8 cellular contexts compared by ENCODE assay signal in genomic region chr11:13963169-13963948, GRCh38. TPM values are rescaled to one million over a fixed set of nuclear protein-coding genes. Genes with fewer than 3 reads are reported as not detected.
DNase-seq lines count a peak whose midpoint lies in the region; ATAC-seq and TF ChIP-seq lines count a peak whose summit lies in the region.

No MANE protein-coding gene starts in this region.

- H3K27ac ChIP-seq in cingulate gyrus (ENCODE audit: low read depth, low read length) (peak overlapping the region; percentile 69), thoracic aorta (peak overlapping the region; percentile 2 to 39), thyroid gland (no peak overlapping the region)

- no peaks in the 10 kb centered on the region for H3K36me3 Mint-ChIP-seq in memory B cell

- ATAC-seq in memory B cell (ENCODE audit: low read depth), result peak; percentile 77
- no peak for ATAC-seq in thoracic aorta (ENCODE audit: insufficient number of reproducible peaks, low FRiP score, low read depth)

- H3K27me3 ChIP-seq in thoracic aorta (replicated peaks; ENCODE audit: insufficient read depth), result no peaks in the 10 kb centered on the region
- H3K27me3 ChIP-seq in thyroid gland, result peaks cover 3% of the 10 kb centered on the region

- peaks cover 28% of the 10 kb centered on the region for H3K27me3 Mint-ChIP-seq in memory B cell

- intact Hi-C loops in thyroid gland (cut with DNase I), result loop anchor here (10.0 kb wide), 1 partner anchor 181 kb away; no protein-coding TSS in a partner anchor

- H3K4me3 ChIP-seq in thoracic aorta (peak overlapping the region; percentile 74), thyroid gland (replicated peaks in 1 of 3) (no peak overlapping the region)

- H3K9me3 Mint-ChIP-seq in memory B cell, result no peaks in the 10 kb centered on the region

- no peak overlapping the region for H3K27ac Mint-ChIP-seq in memory B cell

- 2% methylated on average over 8 to 14 of the region's 60 CpGs for WGBS in thyroid gland, 2 donors

- peak; percentile 19 for DNase-seq in activated gamma-delta T cell treated with Interleukin-2 at 50 U/mL for 16 hours
- no peak for DNase-seq in activated gamma-delta T cell (lab: John Stamatoyannopoulos, UW)
- DNase-seq in memory B cell (ENCODE audit: low spot score in 2 of 2), result peak in 1 of 2 donors; percentile 24
- no peak for DNase-seq in thoracic aorta (ENCODE audit: low spot score)
- no peak for DNase-seq in UCSD-AML1 (lab: John Stamatoyannopoulos, UW; ENCODE audit: unreplicated experiment)
- DNase-seq in NCI-H526 treated with DMSO at 0.1 percent for 48 hours (lab: John Stamatoyannopoulos, UW), result no peak
- no peak for DNase-seq in thyroid gland

- H3K36me3 ChIP-seq in thoracic aorta (no peaks in the 10 kb centered on the region), thyroid gland (no peaks in the 10 kb centered on the region)

- TF ChIP-seq POLR2A in thyroid gland (IDR thresholded peaks at IDR 0.05), result no peak

- H3K4me1 ChIP-seq in thoracic aorta (ENCODE audit: control insufficient read depth in 1 of 2, low read depth in 2 of 2) (peaks cover 0 to 35% of the 10 kb centered on the region in 2 donors), thyroid gland (peaks cover 5 to 9% of the 10 kb centered on the region in 2 donors)

- TF ChIP-seq CTCF in thoracic aorta (IDR thresholded peaks at IDR 0.05), result no peak
- TF ChIP-seq CTCF in thyroid gland (IDR thresholded peaks at IDR 0.05), result no peak

- H3K4me1 Mint-ChIP-seq in memory B cell, result peaks cover 3% of the 10 kb centered on the region

- peak overlapping the region; percentile 50 for H3K4me3 Mint-ChIP-seq in memory B cell

- H3K9me3 ChIP-seq in thoracic aorta (no peaks in the 10 kb centered on the region), thyroid gland (no peaks in the 10 kb centered on the region)

RNA-seq across cellular contexts. Expression of gene SPON1, which starts 0.8 kb away (rescaled TPM):
- total RNA-seq in thoracic aorta, result 10 to 100 TPM; 20.6 to 48.5 TPM
- 10 to 100 TPM in 2 of 4 donors, 1 to 10 TPM in 2; 7.3 to 14.9 (median 10.9) TPM for total RNA-seq in thyroid gland

Comparison
In these comparisons a context has a peak if more than half of its experiments do, and no peak if none do; other contexts are left out.
1. H3K27ac ChIP-seq: peak in cingulate gyrus (single experiment) and thoracic aorta (2 of 2); none in thyroid gland (0 of 3).